Comparison of ENCODE assay signal across 2 cellular contexts in genomic region chr4:52716364-52717151, GRCh38.
TF ChIP-seq lines count a peak whose summit lies in the region.

No MANE protein-coding gene starts in this region.

TF ChIP-seq in GM23338, 12 proteins besides CTCF, POLR2A, EP300 and RAD21:
- peak; percentile 25 for TF ChIP-seq POLR2AphosphoS5 (IDR thresholded peaks at IDR 0.05; ENCODE audit: low read depth)
- no peak for TF ChIP-seq ZNF114 (CRISPR knock-in tag; IDR thresholded peaks at IDR 0.05)

TF ChIP-seq in H1, 55 proteins besides CTCF, POLR2A, EP300 and RAD21:
- TF ChIP-seq SIX5 (IDR thresholded peaks at IDR 0.05; ENCODE audit: low read depth, low read length) = no peak
- no peak for TF ChIP-seq GTF2F1 (IDR thresholded peaks at IDR 0.05; ENCODE audit: borderline replicate concordance, low read depth, low read length)
- no peak for TF ChIP-seq BRCA1 (IDR thresholded peaks at IDR 0.05; ENCODE audit: low read depth, low read length)
- no peak for TF ChIP-seq ATF2 (IDR thresholded peaks at IDR 0.05; ENCODE audit: low read length)
- peak; percentile 72 for TF ChIP-seq POLR2AphosphoS5 (IDR thresholded peaks at IDR 0.05; ENCODE audit: low read depth, low read length)
- TF ChIP-seq HDAC2 (IDR thresholded peaks at IDR 0.05; ENCODE audit: borderline replicate concordance in 1 of 2, low read depth in 2 of 2, low read length in 2 of 2) = no peak
TF ChIP-seq in H1: peak in this region for 1.
